Comparison of ENCODE assay signal across 7 cellular contexts in the genomic region with DNA sequence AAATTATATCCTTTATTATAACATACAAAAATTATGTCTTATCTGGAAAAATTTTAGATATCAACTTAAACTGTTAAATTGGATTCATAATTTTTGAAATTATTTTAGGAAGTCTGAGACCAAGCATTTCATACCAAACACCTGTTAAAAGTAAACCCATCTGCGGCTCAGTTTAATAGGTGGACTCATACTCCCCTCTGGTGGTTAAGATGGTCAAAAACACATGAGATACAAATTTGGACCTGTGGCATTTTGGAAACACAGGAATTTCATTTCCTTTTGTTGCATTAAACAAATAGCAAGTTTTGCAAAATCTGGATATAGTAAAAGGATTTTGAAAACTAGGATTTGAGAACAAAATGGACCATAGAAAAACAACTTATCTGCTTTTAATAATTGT. TPM values are rescaled to one million over a fixed set of nuclear protein-coding genes. Genes with fewer than 3 reads are reported as not detected.
DNase-seq lines count a peak whose midpoint lies in the region; ATAC-seq and TF ChIP-seq lines count a peak whose summit lies in the region.

No MANE protein-coding gene starts in this region.

- H3K27ac Mint-ChIP-seq in neural progenitor cell: no peak overlapping the region
- no peak overlapping the region for H3K27ac Mint-ChIP-seq in activated T-helper 17 cell treated with anti-CD3 and anti-CD28 coated beads, Interleukin-2, amount 50 U/mL, for 72 hours

- TF ChIP-seq CTCF in neural progenitor cell (IDR thresholded peaks at IDR 0.05): peak; percentile 81

- H3K27me3 Mint-ChIP-seq in neural progenitor cell (ENCODE audit: insufficient read depth, low read depth): no peaks in the 10 kb centered on the region
- H3K27me3 Mint-ChIP-seq in activated T-helper 17 cell treated with anti-CD3 and anti-CD28 coated beads, Interleukin-2, amount 50 U/mL, for 72 hours: no peaks in the 10 kb centered on the region

- no peaks in the 10 kb centered on the region for H3F3A ChIP-seq in neural progenitor cell (ENCODE audit: low read depth)

- H3K9me3 ChIP-seq in neural progenitor cell (ENCODE audit: low read depth): no peaks in the 10 kb centered on the region

- H3K4me1 ChIP-seq in neural progenitor cell: no peaks in the 10 kb centered on the region

- H3K9me3 Mint-ChIP-seq in neural progenitor cell: peaks cover 8% of the 10 kb centered on the region
- H3K9me3 Mint-ChIP-seq in activated T-helper 17 cell treated with anti-CD3 and anti-CD28 coated beads, Interleukin-2, amount 50 U/mL, for 72 hours: no peaks in the 10 kb centered on the region

- no peak overlapping the region for H3K4me3 Mint-ChIP-seq in neural progenitor cell
- H3K4me3 Mint-ChIP-seq in activated T-helper 17 cell treated with anti-CD3 and anti-CD28 coated beads, Interleukin-2, amount 50 U/mL, for 72 hours: no peak overlapping the region

- H3K4me2 ChIP-seq in neural progenitor cell: no peak overlapping the region

- ATAC-seq in activated T-helper 17 cell treated with anti-CD3 and anti-CD28 coated beads, Interleukin-2, amount 50 U/mL, for 72 hours (replicated peaks): no peak

- no peaks in the 10 kb centered on the region for H3K36me3 ChIP-seq in neural progenitor cell

- H4K20me1 ChIP-seq in neural progenitor cell (ENCODE audit: low read depth): no peaks in the 10 kb centered on the region

- no peak overlapping the region for H3K4me3 ChIP-seq in neural progenitor cell

- H3K36me3 Mint-ChIP-seq in neural progenitor cell: no peaks in the 10 kb centered on the region
- no peaks in the 10 kb centered on the region for H3K36me3 Mint-ChIP-seq in activated T-helper 17 cell treated with anti-CD3 and anti-CD28 coated beads, Interleukin-2, amount 50 U/mL, for 72 hours (ENCODE audit: low read depth)

- H3K27ac ChIP-seq in neural progenitor cell: no peak overlapping the region

- no peaks in the 10 kb centered on the region for H3K79me2 ChIP-seq in neural progenitor cell (ENCODE audit: low read depth)

- H3K4me1 Mint-ChIP-seq in neural progenitor cell: no peaks in the 10 kb centered on the region
- H3K4me1 Mint-ChIP-seq in activated T-helper 17 cell treated with anti-CD3 and anti-CD28 coated beads, Interleukin-2, amount 50 U/mL, for 72 hours: no peaks in the 10 kb centered on the region

- peak; percentile 68 for DNase-seq in ELR (ENCODE audit: low read depth)
- DNase-seq in H4 (ENCODE audit: low spot score): peak; percentile 40
- peak; percentile 11 for DNase-seq in NCI-H345 treated with DMSO at 0.1 percent for 48 hours (lab: John Stamatoyannopoulos, UW; ENCODE audit: unreplicated experiment)
- DNase-seq in dermis microvascular lymphatic vessel endothelial cell (ENCODE audit: low read depth in 2 of 2): peak; percentile 38 to 54
- DNase-seq in neural progenitor cell (ENCODE audit: low spot score): peak; percentile 53
- no peak for DNase-seq in DMS153 treated with DMSO at 0.1 percent for 48 hours (lab: John Stamatoyannopoulos, UW; ENCODE audit: unreplicated experiment)

- no peak overlapping the region for H2AFZ ChIP-seq in neural progenitor cell (replicated peaks)

- no peak overlapping the region for H3K9ac ChIP-seq in neural progenitor cell

- H3K27me3 ChIP-seq in neural progenitor cell: no peaks in the 10 kb centered on the region

RNA-seq across cellular contexts. Expression of a gene that starts 53.7 kb away (rescaled TPM):
- total RNA-seq in H4 (2014; rRNA removed; shearing (Covaris generic)): 9.2 and 14.3 TPM in 2 replicates
- total RNA-seq in dermis microvascular lymphatic vessel endothelial cell (6.8 and 12.3 TPM in 2 replicates), neural progenitor cell (ENCODE audit: low replicate concordance) (27.4 and 33.8 TPM in 2 replicates)
- 1 to 10 TPM; 2.0 to 4.1 TPM for total RNA-seq in activated T-helper 17 cell treated with anti-CD3 and anti-CD28 coated beads, Interleukin-2, amount 50 U/mL, for 72 hours
